24 cellular contexts compared by ENCODE assay signal in genomic region chr17:14207791-14208190, GRCh38. TPM values are rescaled to one million over a fixed set of nuclear protein-coding genes. Genes with fewer than 3 reads are reported as not detected.
DNase-seq lines count a peak whose midpoint lies in the region; ATAC-seq, FAIRE-seq and TF ChIP-seq lines count a peak whose summit lies in the region.
"Had no signal": no experiment of that assay in that cellular context is flagged by ENCODE, and none has a peak within 500 bp of the region (broad histone marks: within the 10 kb centered on the region; RNA-seq: fewer than 3 reads in every experiment).

No MANE protein-coding gene starts in this region.

- no peak for DNase-seq in activated naive CD4-positive, alpha-beta T cell treated with anti-CD3 and anti-CD28 coated beads, Interleukin-2, amount 10 ng/mL, durations not matched to agents 7 days and 5 days
- no peak for DNase-seq in activated naive CD4-positive, alpha-beta T cell treated with anti-CD3 and anti-CD28 coated beads, Interleukin-2, amount 50 U/mL, for 72 hours (ENCODE audit: low spot score in 2 of 2)
- no peak for DNase-seq in bronchial epithelial cell (ENCODE audit: low read depth)
- no peak for DNase-seq in natural killer cell
- no peak for DNase-seq in NCI-H2107 (lab: John Stamatoyannopoulos, UW)
- DNase-seq in RPMI8226, result no peak
- no peak for DNase-seq in ecto neural progenitor cell (ENCODE audit: low spot score)
- DNase-seq: Caco-2, DMS 273 treated with DMSO at 0.1 percent for 48 hours, DMS79 treated with DMSO at 0.1 percent for 48 hours, H7, Karpas-422, NCI-H1105 treated with DMSO at 0.1 percent for 48 hours, NCI-H2029 treated with DMSO at 0.1 percent for 48 hours, NCI-H2171 treated with DMSO at 0.1 percent for 48 hours, NCI-H526, Peyer's patch, SJCRH30 had no signal

- no peak overlapping the region for H3K4me3 Mint-ChIP-seq in activated naive CD4-positive, alpha-beta T cell treated with anti-CD3 and anti-CD28 coated beads, Interleukin-2, amount 10 ng/mL, durations not matched to agents 7 days and 5 days
- peak overlapping the region; percentile 50 for H3K4me3 Mint-ChIP-seq in natural killer cell
- H3K4me3 Mint-ChIP-seq: B cell, CD14-positive monocyte, IgD-negative memory B cell had no signal

- no peak for ATAC-seq in activated naive CD4-positive, alpha-beta T cell treated with anti-CD3 and anti-CD28 coated beads, Interleukin-2, amount 50 U/mL, for 72 hours
- ATAC-seq in natural killer cell, result no peak
- ATAC-seq: A549 had no signal

- H3K4me3 ChIP-seq in bronchial epithelial cell (ENCODE audit: low read depth, low read length), result no peak overlapping the region
- H3K4me3 ChIP-seq: A549, Peyer's patch, SJCRH30 had no signal

- intact Hi-C loops in natural killer cell (cut with micrococcal nuclease), result loop anchor here (2.0 to 5.0 kb wide), 3 partner anchors 90 to 150 kb away; no protein-coding TSS in a partner anchor

- peaks cover 6% of the 10 kb centered on the region for H3K36me3 ChIP-seq in bronchial epithelial cell (ENCODE audit: control insufficient read depth, insufficient read depth, low read length)

- CTCF ChIA-PET in activated naive CD4-positive, alpha-beta T cell treated with anti-CD3 and anti-CD28 coated beads, Interleukin-2, amount 10 ng/mL, durations not matched to agents 7 days and 5 days (lab: Charles Lee), result interaction anchor here (0.6 to 1.4 kb wide), 2 partner anchors 94 to 569 kb away, joined by 3 to 5 read pairs; no protein-coding TSS in a partner anchor

- peaks cover 59% of the 10 kb centered on the region for H3K36me3 Mint-ChIP-seq in activated naive CD4-positive, alpha-beta T cell treated with anti-CD3 and anti-CD28 coated beads, Interleukin-2, amount 10 ng/mL, durations not matched to agents 7 days and 5 days
- peaks cover 13 to 49% of the 10 kb centered on the region in 2 donors for H3K36me3 Mint-ChIP-seq in activated naive CD4-positive, alpha-beta T cell treated with anti-CD3 and anti-CD28 coated beads, Interleukin-2, amount 50 U/mL, for 72 hours
- H3K36me3 Mint-ChIP-seq in natural killer cell, result no peaks in the 10 kb centered on the region

- peaks cover 57% of the 10 kb centered on the region for H3K4me1 Mint-ChIP-seq in activated naive CD4-positive, alpha-beta T cell treated with anti-CD3 and anti-CD28 coated beads, Interleukin-2, amount 10 ng/mL, durations not matched to agents 7 days and 5 days
- peaks cover 74 to 90% of the 10 kb centered on the region in 2 donors for H3K4me1 Mint-ChIP-seq in natural killer cell
- H3K4me1 Mint-ChIP-seq: B cell, IgD-negative memory B cell had no signal

- TF ChIP-seq CTCF in bronchial epithelial cell (IDR thresholded peaks at IDR 0.05; ENCODE audit: insufficient read depth, low read length, severe bottlenecking), result no peak
- TF ChIP-seq CTCF in natural killer cell (IDR thresholded peaks at IDR 0.05), result no peak

- no peaks in the 10 kb centered on the region for H3K27me3 ChIP-seq in bronchial epithelial cell (ENCODE audit: control insufficient read depth, insufficient read depth, low read length)
- H3K27me3 ChIP-seq: Peyer's patch, SJCRH30 had no signal

- H3K9me3 Mint-ChIP-seq in activated naive CD4-positive, alpha-beta T cell treated with anti-CD3 and anti-CD28 coated beads, Interleukin-2, amount 10 ng/mL, durations not matched to agents 7 days and 5 days, result no peaks in the 10 kb centered on the region
- H3K9me3 Mint-ChIP-seq in activated naive CD4-positive, alpha-beta T cell treated with anti-CD3 and anti-CD28 coated beads, Interleukin-2, amount 50 U/mL, for 72 hours, result no peaks in the 10 kb centered on the region
- H3K9me3 Mint-ChIP-seq in natural killer cell, result peaks cover 0 to 2% of the 10 kb centered on the region in 2 donors

- no peaks in the 10 kb centered on the region for H3K27me3 Mint-ChIP-seq in activated naive CD4-positive, alpha-beta T cell treated with anti-CD3 and anti-CD28 coated beads, Interleukin-2, amount 10 ng/mL, durations not matched to agents 7 days and 5 days
- H3K27me3 Mint-ChIP-seq in natural killer cell (ENCODE audit: low read depth in 2 of 2), result no peaks in the 10 kb centered on the region
- H3K27me3 Mint-ChIP-seq: B cell, IgD-negative memory B cell had no signal

- peak; percentile 7 for FAIRE-seq in bronchial epithelial cell (lab: Jason Lieb, UNC)
- FAIRE-seq: A549 had no signal

- peak overlapping the region; percentile 80 for H3K27ac Mint-ChIP-seq in activated naive CD4-positive, alpha-beta T cell treated with anti-CD3 and anti-CD28 coated beads, Interleukin-2, amount 10 ng/mL, durations not matched to agents 7 days and 5 days
- no peak overlapping the region for H3K27ac Mint-ChIP-seq in activated naive CD4-positive, alpha-beta T cell treated with anti-CD3 and anti-CD28 coated beads, Interleukin-2, amount 50 U/mL, for 72 hours
- H3K27ac Mint-ChIP-seq in natural killer cell, result peak overlapping the region; percentile 80 to 91
- H3K27ac Mint-ChIP-seq: B cell, IgD-negative memory B cell had no signal

RNA-seq across cellular contexts. Expression of gene CDRT15, which starts 28.9 kb away (rescaled TPM):
- not detected for total RNA-seq in activated naive CD4-positive, alpha-beta T cell treated with anti-CD3 and anti-CD28 coated beads, Interleukin-2, amount 50 U/mL, for 72 hours
- not detected in 2 replicates for total RNA-seq in bronchial epithelial cell
- total RNA-seq in natural killer cell, result not detected
- total RNA-seq: B cell, Caco-2, H7, M059J, OCI-LY7, Peyer's patch had no signal

Comparison
In these comparisons a context has a peak if more than half of its experiments do, and no peak if none do; other contexts are left out.
1. H3K27ac Mint-ChIP-seq: peak in activated naive CD4-positive, alpha-beta T cell treated with anti-CD3 and anti-CD28 coated beads, Interleukin-2, amount 10 ng/mL, durations not matched to agents 7 days and 5 days (single experiment) and natural killer cell (2 of 2); none in activated naive CD4-positive, alpha-beta T cell treated with anti-CD3 and anti-CD28 coated beads, Interleukin-2, amount 50 U/mL, for 72 hours (0 of 2).